12 cellular contexts compared by ENCODE assay signal in genomic region chr9:33750839-33751339, GRCh38. TPM values are rescaled to one million over a fixed set of nuclear protein-coding genes. Genes with fewer than 3 reads are reported as not detected.
DNase-seq lines count a peak whose midpoint lies in the region; ATAC-seq and TF ChIP-seq lines count a peak whose summit lies in the region.
"Had no signal": no experiment of that assay in that cellular context is flagged by ENCODE, and none has a peak within 500 bp of the region (broad histone marks: within the 10 kb centered on the region; RNA-seq: fewer than 3 reads in every experiment).

No MANE protein-coding gene starts in this region.

- no TSS peak for BruUV-seq in HCT116 (replicated peaks; lab: Mats Ljungman, UMichigan)

- CTCF ChIA-PET in HCT116 (lab: Charles Lee) = interaction anchor here (1.6 to 1.7 kb wide), 2 partner anchors 27 to 127 kb away, joined by 3 to 6 read pairs; no protein-coding TSS in a partner anchor
- CTCF ChIA-PET in CD4-positive, alpha-beta memory T cell (lab: Charles Lee; ENCODE audit: partially characterized antibody) = interaction anchor here (1.3 kb wide), 1 partner anchor 12 kb away, joined by 3 read pairs; no protein-coding TSS in a partner anchor

- no peaks in the 10 kb centered on the region for H3K36me3 ChIP-seq in ACC112 (ENCODE audit: insufficient read depth, low read length)
- no peaks in the 10 kb centered on the region for H3K36me3 ChIP-seq in HCT116 (ENCODE audit: control insufficient read depth in 1 of 2, insufficient read depth in 2 of 2, low read length in 2 of 2)
- no peaks in the 10 kb centered on the region for H3K36me3 ChIP-seq in CD4-positive, alpha-beta memory T cell (ENCODE audit: insufficient read depth, low read length)

- DNase-seq in HCT116 (ENCODE audit: low read depth, low spot score) (no peak), cerebellar cortex (ENCODE audit: low spot score) (peak; percentile 59), left colon (peak in 1 of 2 donors; percentile 29), SHP77 treated with DMSO at 0.1 percent for 48 hours (lab: John Stamatoyannopoulos, UW) (no peak), KG1 (lab: John Stamatoyannopoulos, UW) (no peak)
- DNase-seq in CD4-positive, alpha-beta memory T cell = no peak
- DNase-seq: activated naive CD4-positive, alpha-beta T cell; islet precursor cell; NCI-H1694 treated with DMSO at 0.1 percent for 48 hours had no signal

- peak overlapping the region; percentile 89 for H3K9ac ChIP-seq in HCT116 (ENCODE audit: low read length)

- RAD21 ChIA-PET in HCT116 (lab: Charles Lee; ENCODE audit: low non-redundant PET in 1 of 2, low total read pairs in 2 of 2, uncharacterized antibody in 2 of 2, unreplicated experiment in 2 of 2) = no interaction called here

- H3K4me1 ChIP-seq in ACC112 (ENCODE audit: control insufficient read depth, insufficient read depth, low read length, unreplicated experiment) = no peaks in the 10 kb centered on the region
- H3K4me1 ChIP-seq in HCT116 (ENCODE audit: control insufficient read depth in 1 of 2, insufficient read depth in 2 of 2, low read length in 2 of 2) = peaks cover 8 to 26% of the 10 kb centered on the region in 2 experiments; a peak in 3 of 4 replicates
- peaks cover 5% of the 10 kb centered on the region for H3K4me1 ChIP-seq in CD4-positive, alpha-beta memory T cell (ENCODE audit: insufficient read depth, low read length)

- H3K9me2 ChIP-seq in HCT116 (ENCODE audit: insufficient read depth) = no peaks in the 10 kb centered on the region

- peak overlapping the region; percentile 79 for H2AFZ ChIP-seq in ACC112 (ENCODE audit: low read length, unreplicated experiment)
- peak overlapping the region; percentile 35 for H2AFZ ChIP-seq in HCT116 (ENCODE audit: low read depth, low read length, poor library complexity, severe bottlenecking)

- peak overlapping the region in 4 of 8 donors; percentile 17 to 70 (median 40) for H3K4me3 Mint-ChIP-seq in CD4-positive, alpha-beta memory T cell

- no peak for TF ChIP-seq POLR2A in HCT116 (IDR thresholded peaks at IDR 0.05; ENCODE audit: borderline replicate concordance, extremely low read depth, insufficient read depth, insufficient read length)

- peak overlapping the region; percentile 89 for H3K4me2 ChIP-seq in HCT116 (ENCODE audit: low read length)

- no peak overlapping the region for H3K27ac ChIP-seq in ACC112 (ENCODE audit: low read depth, low read length)
- peak overlapping the region; percentile 56 for H3K27ac ChIP-seq in HCT116 (ENCODE audit: low read depth, low read length)
- H3K27ac ChIP-seq in CD4-positive, alpha-beta memory T cell (ENCODE audit: low read depth, low read length) = no peak overlapping the region

- H3K36me3 Mint-ChIP-seq in CD4-positive, alpha-beta memory T cell = no peaks in the 10 kb centered on the region

- no peaks in the 10 kb centered on the region for H4K20me1 ChIP-seq in HCT116 (ENCODE audit: insufficient read depth)

- intact Hi-C loops in HCT116 (cut with micrococcal nuclease) = no loop called here
- intact Hi-C loops in left colon (cut with DNase I, micrococcal nuclease) = no loop called here
- intact Hi-C loops in CD4-positive, alpha-beta memory T cell (cut with micrococcal nuclease) = no loop called here

- H3K27me3 ChIP-seq in ACC112 (ENCODE audit: insufficient read depth, low read length) (no peaks in the 10 kb centered on the region), HCT116 (ENCODE audit: insufficient read depth, low read length) (no peaks in the 10 kb centered on the region)
- peaks cover 15% of the 10 kb centered on the region for H3K27me3 ChIP-seq in CD4-positive, alpha-beta memory T cell (ENCODE audit: insufficient read depth, low read length)

- TF ChIP-seq RAD21 in HCT116 (IDR thresholded peaks at IDR 0.05; ENCODE audit: low read depth) = no peak

- no peaks in the 10 kb centered on the region for H3K9me3 Mint-ChIP-seq in CD4-positive, alpha-beta memory T cell

- no peak overlapping the region for H3K27ac Mint-ChIP-seq in CD4-positive, alpha-beta memory T cell

- POLR2A ChIA-PET in HCT116 (lab: Charles Lee) = interaction anchor here (0.6 to 2.2 kb wide), 4 partner anchors 11 to 26 kb away, joined by 3 to 7 read pairs (median 5); no protein-coding TSS in a partner anchor
- POLR2A ChIA-PET in CD4-positive, alpha-beta memory T cell (lab: Charles Lee; ENCODE audit: partially characterized antibody) = no interaction called here

- peaks cover 15 to 42% (median 23%) of the 10 kb centered on the region in 4 donors for H3K4me1 Mint-ChIP-seq in CD4-positive, alpha-beta memory T cell

- H3K9me3 ChIP-seq in HCT116 (ENCODE audit: control insufficient read depth in 1 of 2, insufficient read depth in 1 of 2, low read depth in 1 of 2, low read length in 2 of 2) = no peaks in the 10 kb centered on the region
- H3K9me3 ChIP-seq in CD4-positive, alpha-beta memory T cell (ENCODE audit: control insufficient read depth in 1 of 2, low read length in 2 of 2) = no peaks in the 10 kb centered on the region

- H3K27me3 Mint-ChIP-seq in CD4-positive, alpha-beta memory T cell = peaks cover 46 to 63% of the 10 kb centered on the region in 2 donors

- ATAC-seq in HCT116 (peak; percentile 50), left colon (peak; percentile 14), GM21381 (IDR thresholded peaks at IDR 0.05; ENCODE audit: unreplicated experiment) (no peak)

- H3K4me3 ChIP-seq in ACC112 (ENCODE audit: low read depth, low read length) (peak overlapping the region; percentile 78), HCT116 (replicated peaks in 1 of 2; ENCODE audit: low read depth in 1 of 2, low read length in 2 of 2) (peak overlapping the region; percentile 79 to 93)
- H3K4me3 ChIP-seq in CD4-positive, alpha-beta memory T cell (ENCODE audit: low read length in 2 of 2) = no peak overlapping the region

- no peak for TF ChIP-seq CTCF in HCT116 (IDR thresholded peaks at IDR 0.05 in 2 of 3, conservative IDR thresholded peaks at IDR 0.05 in 1 of 3; ENCODE audit: borderline replicate concordance in 1 of 3, insufficient read depth in 1 of 3, low read depth in 2 of 3, low read length in 2 of 3)

- peaks cover 4% of the 10 kb centered on the region for H3K79me2 ChIP-seq in ACC112 (ENCODE audit: control insufficient read depth, insufficient read depth, low read length, unreplicated experiment)
- H3K79me2 ChIP-seq in HCT116 (ENCODE audit: insufficient read depth, low read length) = peaks cover 48% of the 10 kb centered on the region

TF ChIP-seq in HCT116, 20 proteins besides CTCF, POLR2A, EP300 and RAD21 (continues in another document):
- TF ChIP-seq EZH2phosphoT487 (IDR thresholded peaks at IDR 0.05; ENCODE audit: borderline replicate concordance) (no peak), ELF1 (IDR thresholded peaks at IDR 0.05; ENCODE audit: borderline replicate concordance, low read depth) (no peak), ZFX (IDR thresholded peaks at IDR 0.05) (no peak), SP1 (IDR thresholded peaks at IDR 0.05; ENCODE audit: low read depth) (no peak), YY1 (IDR thresholded peaks at IDR 0.05; ENCODE audit: extremely low read depth, insufficient replicate concordance, low read depth, low read length) (no peak), POLR2AphosphoS5 (IDR thresholded peaks at IDR 0.05; ENCODE audit: low read depth, low read length) (no peak), EZH2 (IDR thresholded peaks at IDR 0.05) (no peak), ZBTB33 (IDR thresholded peaks at IDR 0.05; ENCODE audit: extremely low read depth, insufficient replicate concordance, low read length) (no peak), CEBPB (IDR thresholded peaks at IDR 0.05; ENCODE audit: low read depth) (no peak), MAX (IDR thresholded peaks at IDR 0.05) (no peak)

RNA-seq across cellular contexts. Expression of gene PRSS3, which starts 44.5 kb away (rescaled TPM):
- total RNA-seq in HCT116 (2021; ENCODE audit: unreplicated experiment) = 66.3 TPM
- 138 and 146 TPM in 2 replicates for polyA plus RNA-seq in HCT116 (2012)
- total RNA-seq in left colon = 100 to 1,000 TPM; 244 to 310 TPM
- total RNA-seq in CD4-positive, alpha-beta memory T cell = not detected
- not detected for polyA plus RNA-seq in CD4-positive, alpha-beta memory T cell
- total RNA-seq: T-helper 1 cell treated with Interleukin-12 subunit alpha and Interleukin-12 subunit beta and Interleukin-4 antibody, amounts not matched to agents 30 ng/mL and 1 ng/mL, for 36 hours had no signal

Comparison
In these comparisons a context has a peak if more than half of its experiments do, and no peak if none do; other contexts are left out.
1. H3K4me3 ChIP-seq: peak in ACC112 (single experiment) and HCT116 (2 of 2); none in CD4-positive, alpha-beta memory T cell (0 of 2).
2. RNA of gene PRSS3, which starts 44.5 kb away (total RNA-seq): 244 to 310 TPM in left colon and 66.3 TPM in HCT116 (single experiment); not detected in CD4-positive, alpha-beta memory T cell; every median in the first group is over 10 times any median in the second.